ENCODE assay signal across 27 cellular contexts in the genomic region with DNA sequence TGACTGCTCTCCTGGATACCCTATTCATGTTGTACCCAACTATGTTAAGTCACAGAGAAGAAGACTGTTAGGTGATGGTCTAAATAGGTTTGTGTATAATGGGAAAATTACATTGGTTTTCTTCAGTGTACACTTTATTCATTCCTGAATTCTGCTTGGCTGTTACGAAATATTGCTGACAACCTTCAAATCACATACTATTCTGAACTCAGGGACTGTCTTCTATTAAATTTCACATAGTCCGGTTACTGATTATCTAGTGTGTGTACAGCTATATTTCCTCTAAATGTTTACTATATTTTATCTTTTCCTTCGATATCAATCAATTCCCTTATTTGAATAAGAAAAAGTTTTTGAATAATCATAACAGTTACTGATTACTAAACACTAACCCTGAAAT.
"Had no signal": no experiment of that assay in that cellular context is flagged by ENCODE, and none has a peak within 500 bp of the region (broad histone marks: within the 10 kb centered on the region; RNA-seq: fewer than 3 reads in every experiment).

No MANE protein-coding gene starts in this region.

- H3K27me3 ChIP-seq: left lung, neutrophil, stomach, suprapubic skin, tibial artery, upper lobe of right lung had no signal

- H3K27ac ChIP-seq: left lung, neutrophil, suprapubic skin, upper lobe of right lung had no signal

- H3K9me3 ChIP-seq: neutrophil, stomach, suprapubic skin had no signal

- H3K36me3 ChIP-seq: left lung, neutrophil, stomach, suprapubic skin, tibial artery, upper lobe of right lung had no signal

- H3K4me3 ChIP-seq: left lung, lung, stomach, suprapubic skin, tibial artery, upper lobe of right lung had no signal

- ATAC-seq: activated CD4-positive, alpha-beta T cell treated with anti-CD3 and anti-CD28 coated beads for 36 hours; esophagus mucosa; left lung; sciatic nerve; stimulated activated memory B cell treated with anti-CD40 and anti-IgM and Interleukin-4, amounts not matched to agents 10 μg/mL and 1 μg/mL and 100 μg/mL, for 72 hours; upper lobe of right lung had no signal

- DNase-seq: activated CD4-positive, alpha-beta T cell treated with anti-CD3 and anti-CD28 coated beads for 36 hours; activated CD4-positive, alpha-beta T cell treated with anti-CD3 and anti-CD28 coated beads, Interleukin-2, amount 50 U/mL, for 4 hours; activated CD4-positive, CD25-positive, alpha-beta regulatory T cell; activated effector memory CD4-positive, alpha-beta T cell treated with Interleukin-2 at 50 U/mL for 16 hours; activated naive CD4-positive, alpha-beta T cell treated with anti-CD3 and anti-CD28 coated beads for 36 hours; activated naive CD8-positive, alpha-beta T cell treated with anti-CD3 and anti-CD28 coated beads for 36 hours; amniotic stem cell; central memory CD4-positive, alpha-beta T cell; endodermal cell; head of caudate nucleus; hypothalamus; kidney glomerular epithelial cell; left lung; small intestine; stimulated activated CD4-positive, alpha-beta T cell treated with anti-CD3 and anti-CD28 coated beads, Interleukin-1b, Interleukin-23, amount 100 ng/mL, for 48 hours; stimulated activated CD4-positive, alpha-beta T cell treated with anti-CD3 and anti-CD28 coated beads, Interleukin-4, amount 100 ng/mL, for 4 hours; stimulated activated CD8-positive, alpha-beta memory T cell treated with anti-CD3 and anti-CD28 coated beads, Interleukin-4, amount 100 ng/mL, for 48 hours; stomach; T-helper 1 cell; tibial artery; upper lobe of right lung had no signal
